In the genomic region with DNA sequence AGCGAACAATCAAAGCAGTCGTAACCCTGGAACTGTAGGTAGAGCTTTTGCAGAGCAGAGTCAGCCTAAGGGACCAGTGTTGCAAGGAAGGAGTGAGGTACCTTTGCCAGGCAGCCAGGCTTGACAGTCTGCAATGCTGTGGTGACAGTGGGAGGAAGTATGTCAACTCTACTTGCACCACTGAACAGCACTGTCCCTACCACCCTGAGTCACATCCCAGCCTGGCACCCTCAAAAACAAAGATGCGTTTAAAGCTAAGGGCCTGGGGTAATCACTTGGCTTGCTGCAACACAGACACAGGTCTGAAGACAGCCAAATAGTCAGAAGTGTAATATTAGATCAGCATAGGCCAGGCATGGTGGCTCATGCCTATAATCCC, we compare ENCODE assay signal across 26 cellular contexts.
DNase-seq lines count a peak whose midpoint lies in the region; ATAC-seq, FAIRE-seq and TF ChIP-seq lines count a peak whose summit lies in the region.
"Had no signal": no experiment of that assay in that cellular context is flagged by ENCODE, and none has a peak within 500 bp of the region (broad histone marks: within the 10 kb centered on the region; RNA-seq: fewer than 3 reads in every experiment).

No MANE protein-coding gene starts in this region.

- peaks cover 7% of the 10 kb centered on the region for H3K9me3 ChIP-seq in left ventricle myocardium inferior (replicated peaks)
- H3K9me3 ChIP-seq: BE2C, neutrophil had no signal

- peak; percentile 38 for ATAC-seq in Right ventricle myocardium superior (ENCODE audit: poor library complexity)
- ATAC-seq in memory B cell (ENCODE audit: low read depth): peak; percentile 100
- peak; percentile 100 for ATAC-seq in stimulated activated naive B cell treated with anti-CD40 and anti-IgM and Interleukin-4, amounts not matched to agents 10 μg/mL and 1 μg/mL and 100 μg/mL, for 72 hours (replicated peaks)
- no peak for ATAC-seq in activated CD8-positive, alpha-beta T cell treated with anti-CD3 and anti-CD28 coated beads, Interleukin-2, amount 10 ng/mL, durations not matched to agents 7 days and 5 days
- no peak for ATAC-seq in HG03025 (IDR thresholded peaks at IDR 0.05; ENCODE audit: low FRiP score, unreplicated experiment)
- ATAC-seq: activated CD8-positive, alpha-beta memory T cell treated with anti-CD3 and anti-CD28 coated beads, Interleukin-2, amount 10 ng/mL, durations not matched to agents 7 days and 5 days; K562 had no signal

- intact Hi-C loops in Right ventricle myocardium superior (cut with DNase I): no loop called here
- intact Hi-C loops in left ventricle myocardium inferior (cut with micrococcal nuclease): no loop called here

- peaks cover 22% of the 10 kb centered on the region for H3K4me1 Mint-ChIP-seq in memory B cell
- H3K4me1 Mint-ChIP-seq in stimulated activated naive B cell treated with anti-CD40 and anti-IgM and Interleukin-4, amounts not matched to agents 10 μg/mL and 1 μg/mL and 100 μg/mL, for 72 hours: peaks cover 12 to 20% of the 10 kb centered on the region in 2 donors
- peaks cover 7% of the 10 kb centered on the region for H3K4me1 Mint-ChIP-seq in activated CD8-positive, alpha-beta T cell treated with anti-CD3 and anti-CD28 coated beads, Interleukin-2, amount 10 ng/mL, durations not matched to agents 7 days and 5 days (ENCODE audit: low read depth)
- H3K4me1 Mint-ChIP-seq: brain, H9 had no signal

- H3K27ac Mint-ChIP-seq in memory B cell: no peak overlapping the region
- no peak overlapping the region for H3K27ac Mint-ChIP-seq in stimulated activated naive B cell treated with anti-CD40 and anti-IgM and Interleukin-4, amounts not matched to agents 10 μg/mL and 1 μg/mL and 100 μg/mL, for 72 hours
- H3K27ac Mint-ChIP-seq in activated CD8-positive, alpha-beta T cell treated with anti-CD3 and anti-CD28 coated beads, Interleukin-2, amount 10 ng/mL, durations not matched to agents 7 days and 5 days: no peak overlapping the region
- H3K27ac Mint-ChIP-seq: activated CD8-positive, alpha-beta memory T cell treated with anti-CD3 and anti-CD28 coated beads, Interleukin-2, amount 10 ng/mL, durations not matched to agents 7 days and 5 days; H9 had no signal

- POLR2A ChIA-PET in activated CD8-positive, alpha-beta T cell treated with anti-CD3 and anti-CD28 coated beads, Interleukin-2, amount 10 ng/mL, durations not matched to agents 7 days and 5 days (lab: Charles Lee): no interaction called here

- peaks cover 12% of the 10 kb centered on the region for H3K36me3 ChIP-seq in left ventricle myocardium inferior
- H3K36me3 ChIP-seq: neutrophil, tibial nerve had no signal

- H3K4me3 Mint-ChIP-seq in memory B cell: no peak overlapping the region
- H3K4me3 Mint-ChIP-seq in stimulated activated naive B cell treated with anti-CD40 and anti-IgM and Interleukin-4, amounts not matched to agents 10 μg/mL and 1 μg/mL and 100 μg/mL, for 72 hours: no peak overlapping the region
- no peak overlapping the region for H3K4me3 Mint-ChIP-seq in activated CD8-positive, alpha-beta T cell treated with anti-CD3 and anti-CD28 coated beads, Interleukin-2, amount 10 ng/mL, durations not matched to agents 7 days and 5 days
- H3K4me3 Mint-ChIP-seq: activated CD8-positive, alpha-beta memory T cell treated with anti-CD3 and anti-CD28 coated beads, Interleukin-2, amount 10 ng/mL, durations not matched to agents 7 days and 5 days; brain; H9 had no signal

- H3K27me3 Mint-ChIP-seq in memory B cell: no peaks in the 10 kb centered on the region
- no peaks in the 10 kb centered on the region for H3K27me3 Mint-ChIP-seq in stimulated activated naive B cell treated with anti-CD40 and anti-IgM and Interleukin-4, amounts not matched to agents 10 μg/mL and 1 μg/mL and 100 μg/mL, for 72 hours
- H3K27me3 Mint-ChIP-seq in activated CD8-positive, alpha-beta T cell treated with anti-CD3 and anti-CD28 coated beads, Interleukin-2, amount 10 ng/mL, durations not matched to agents 7 days and 5 days (ENCODE audit: low read depth): peaks cover 4% of the 10 kb centered on the region
- H3K27me3 Mint-ChIP-seq: activated CD8-positive, alpha-beta memory T cell treated with anti-CD3 and anti-CD28 coated beads, Interleukin-2, amount 10 ng/mL, durations not matched to agents 7 days and 5 days had no signal

- no peak overlapping the region for H3K4me3 ChIP-seq in left ventricle myocardium inferior
- H3K4me3 ChIP-seq: heart right ventricle, K562, tibial nerve had no signal

- H3K27me3 ChIP-seq in left ventricle myocardium inferior (ENCODE audit: low read depth): no peaks in the 10 kb centered on the region
- H3K27me3 ChIP-seq: BE2C, heart right ventricle, neutrophil, tibial nerve had no signal

- no peak for DNase-seq in Right ventricle myocardium superior
- DNase-seq in left ventricle myocardium inferior: no peak
- DNase-seq in RCC 7860 (ENCODE audit: low spot score): peak; percentile 13
- peak in 1 of 2 donors; percentile 41 for DNase-seq in memory B cell (ENCODE audit: low spot score in 2 of 2)
- DNase-seq in stimulated activated naive B cell treated with anti-CD40 and anti-IgM and Interleukin-4, amounts not matched to agents 10 μg/mL and 1 μg/mL and 100 μg/mL, for 72 hours: peak; percentile 40
- no peak for DNase-seq in activated CD8-positive, alpha-beta T cell treated with anti-CD3 and anti-CD28 coated beads, Interleukin-2, amount 10 ng/mL, durations not matched to agents 7 days and 5 days
- DNase-seq in effector CD4-positive, alpha-beta T cell: no peak
- DNase-seq: activated CD4-positive, alpha-beta T cell treated with anti-CD3 and anti-CD28 coated beads for 4 hours; activated CD8-positive, alpha-beta memory T cell treated with anti-CD3 and anti-CD28 coated beads, Interleukin-2, amount 10 ng/mL, durations not matched to agents 7 days and 5 days; activated naive CD4-positive, alpha-beta T cell; activated T-cell treated with anti-CD3 and anti-CD28 coated beads, Interleukin-2, amount 50 U/mL, for 48 hours; BE2C; COR-L47; GDM1; H9; heart right ventricle; mesenchymal stem cell; NCI-H1417 treated with DMSO at 0.1 percent for 48 hours; NCI-H446 treated with DMSO at 0.1 percent for 48 hours; T-helper 2 cell had no signal

- no peak overlapping the region for H3K27ac ChIP-seq in left ventricle myocardium inferior (replicated peaks)
- H3K27ac ChIP-seq: heart right ventricle, neutrophil, tibial nerve had no signal

- H3K9me3 Mint-ChIP-seq in memory B cell: peaks cover 2% of the 10 kb centered on the region
- H3K9me3 Mint-ChIP-seq in stimulated activated naive B cell treated with anti-CD40 and anti-IgM and Interleukin-4, amounts not matched to agents 10 μg/mL and 1 μg/mL and 100 μg/mL, for 72 hours: peaks cover 6 to 7% of the 10 kb centered on the region in 2 donors
- peaks cover 12% of the 10 kb centered on the region for H3K9me3 Mint-ChIP-seq in activated CD8-positive, alpha-beta T cell treated with anti-CD3 and anti-CD28 coated beads, Interleukin-2, amount 10 ng/mL, durations not matched to agents 7 days and 5 days (ENCODE audit: insufficient read depth)

- TF ChIP-seq CTCF in left ventricle myocardium inferior (IDR thresholded peaks at IDR 0.05; ENCODE audit: borderline replicate concordance): no peak

- CTCF ChIA-PET in activated CD8-positive, alpha-beta T cell treated with anti-CD3 and anti-CD28 coated beads, Interleukin-2, amount 10 ng/mL, durations not matched to agents 7 days and 5 days (lab: Charles Lee): interaction anchor here (1.0 kb wide), 1 partner anchor 238 kb away, joined by 3 read pairs; no protein-coding TSS in a partner anchor

- FAIRE-seq in RCC 7860 (lab: Jason Lieb, UNC): no peak
- FAIRE-seq: GM18507, K562 had no signal

- H3K36me3 Mint-ChIP-seq in memory B cell: peaks cover 31% of the 10 kb centered on the region
- H3K36me3 Mint-ChIP-seq in stimulated activated naive B cell treated with anti-CD40 and anti-IgM and Interleukin-4, amounts not matched to agents 10 μg/mL and 1 μg/mL and 100 μg/mL, for 72 hours: peaks cover 23 to 43% of the 10 kb centered on the region in 2 donors
- H3K36me3 Mint-ChIP-seq in activated CD8-positive, alpha-beta T cell treated with anti-CD3 and anti-CD28 coated beads, Interleukin-2, amount 10 ng/mL, durations not matched to agents 7 days and 5 days (ENCODE audit: low read depth): peaks cover 27% of the 10 kb centered on the region

- peaks cover 10% of the 10 kb centered on the region for H3K4me1 ChIP-seq in left ventricle myocardium inferior
- H3K4me1 ChIP-seq: tibial nerve had no signal

Comparison
In these comparisons a context has a peak if more than half of its experiments do, and no peak if none do; other contexts are left out.
1. ATAC-seq: peak in Right ventricle myocardium superior (single experiment), memory B cell (single experiment) and stimulated activated naive B cell treated with anti-CD40 and anti-IgM and Interleukin-4, amounts not matched to agents 10 μg/mL and 1 μg/mL and 100 μg/mL, for 72 hours (2 of 2); none in activated CD8-positive, alpha-beta T cell treated with anti-CD3 and anti-CD28 coated beads, Interleukin-2, amount 10 ng/mL, durations not matched to agents 7 days and 5 days (single experiment) and HG03025 (single experiment).
2. DNase-seq: peak in RCC 7860 (single experiment) and stimulated activated naive B cell treated with anti-CD40 and anti-IgM and Interleukin-4, amounts not matched to agents 10 μg/mL and 1 μg/mL and 100 μg/mL, for 72 hours (single experiment); none in Right ventricle myocardium superior (single experiment), left ventricle myocardium inferior (single experiment), activated CD8-positive, alpha-beta T cell treated with anti-CD3 and anti-CD28 coated beads, Interleukin-2, amount 10 ng/mL, durations not matched to agents 7 days and 5 days (single experiment) and effector CD4-positive, alpha-beta T cell (single experiment).